Comparison of ENCODE assay signal across 1 cellular context in the genomic region with DNA sequence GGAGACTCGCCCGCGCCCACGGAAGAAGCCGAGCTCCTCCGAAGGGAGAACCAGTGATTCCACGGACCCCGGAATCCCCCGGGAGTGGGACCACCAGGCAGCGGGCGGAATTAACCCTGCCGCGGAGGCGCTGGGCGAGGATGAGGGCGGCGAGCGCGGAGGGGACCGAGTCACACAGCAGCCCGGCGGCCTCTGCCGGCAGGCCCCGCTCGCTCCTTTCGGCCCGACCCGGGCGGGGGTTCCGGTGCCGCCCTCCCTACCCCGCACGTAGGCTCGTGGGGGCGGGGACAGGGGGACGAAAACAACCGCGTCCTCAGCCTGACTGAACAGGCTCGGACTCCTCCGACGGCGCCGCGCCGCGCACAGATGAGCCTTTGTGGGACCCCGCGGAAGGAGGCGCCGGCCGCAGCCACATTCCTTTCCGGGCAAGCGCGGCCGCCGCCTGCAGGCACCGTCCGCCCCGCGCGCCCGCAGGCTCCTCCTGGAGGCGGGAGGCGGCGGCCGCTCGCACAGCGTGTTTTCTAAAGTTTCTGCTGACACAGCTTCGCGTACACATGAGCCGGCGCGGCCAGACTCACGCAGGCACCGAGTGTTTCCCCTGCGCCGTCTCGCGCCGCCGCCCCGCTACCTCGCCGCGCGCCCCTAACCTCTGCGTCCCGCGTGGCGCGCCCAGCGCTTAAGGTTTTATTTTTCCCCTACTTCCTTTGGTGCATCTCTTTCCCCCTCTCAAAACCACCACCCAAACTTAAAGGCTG.
TF ChIP-seq lines count a peak whose summit lies in the region.

No MANE protein-coding gene starts in this region.

TF ChIP-seq in K562, 482 proteins besides CTCF, POLR2A, EP300 and RAD21 (continued from another document and continues in another):
- TF ChIP-seq ELK1 (CRISPR knock-in tag; IDR thresholded peaks at IDR 0.05) (no peak), PCBP2 (IDR thresholded peaks at IDR 0.05; ENCODE audit: low read depth, low read length, poor library complexity, severe bottlenecking) (no peak), CBFA2T3 (IDR thresholded peaks at IDR 0.05) (no peak), MECOM (CRISPR knock-in tag; IDR thresholded peaks at IDR 0.05) (peak; percentile 69; the same call in 1 of the 2 replicates), HMG20A (CRISPR knock-in tag; conservative IDR thresholded peaks at IDR 0.05) (no peak), ZFP1 (CRISPR knock-in tag; IDR thresholded peaks at IDR 0.05) (no peak), MTF1 (CRISPR knock-in tag; IDR thresholded peaks at IDR 0.05; ENCODE audit: borderline replicate concordance) (no peak), BCLAF1 (IDR thresholded peaks at IDR 0.05; ENCODE audit: borderline replicate concordance in 1 of 2, control insufficient read depth in 1 of 2, low read depth in 2 of 2, low read length in 1 of 2) (0 out of 4 replicates have a peak, but pooled peaks of 1 of the 2 experiments have one; percentile 40), SMAD1 (IDR thresholded peaks at IDR 0.05; ENCODE audit: low read depth, low read length, partially characterized antibody) (no peak), GMEB1 (CRISPR knock-in tag; IDR thresholded peaks at IDR 0.05) (peak; percentile 53), ZNF133 (CRISPR knock-in tag; IDR thresholded peaks at IDR 0.05) (no peak), MCM7 (IDR thresholded peaks at IDR 0.05) (no peak), STAG1 (CRISPR knock-in tag; IDR thresholded peaks at IDR 0.05; ENCODE audit: borderline replicate concordance) (no peak), FOXA1 (IDR thresholded peaks at IDR 0.05; ENCODE audit: borderline replicate concordance) (no peak), L3MBTL2 (IDR thresholded peaks at IDR 0.05) (peak; percentile 83), ZNF696 (CRISPR knock-in tag; conservative IDR thresholded peaks at IDR 0.05) (no peak), ZBTB7A (IDR thresholded peaks at IDR 0.05; ENCODE audit: borderline replicate concordance, control insufficient read depth, low read depth, low read length) (peak; percentile 54), HES1 (IDR thresholded peaks at IDR 0.05; ENCODE audit: low read depth) (no peak), THRAP3 (IDR thresholded peaks at IDR 0.05; ENCODE audit: borderline replicate concordance) (no peak), CEBPG (CRISPR knock-in tag; IDR thresholded peaks at IDR 0.05) (no peak), CEBPG (tag; conservative IDR thresholded peaks at IDR 0.05 in 1 of 2, IDR thresholded peaks at IDR 0.05 in 1 of 2) (no peak), ZNF253 (CRISPR knock-in tag; conservative IDR thresholded peaks at IDR 0.05) (no peak), CBFA2T2 (conservative IDR thresholded peaks at IDR 0.05) (no peak), BACH1 (tag; IDR thresholded peaks at IDR 0.05) (no peak), ZNF75A (CRISPR knock-in tag; IDR thresholded peaks at IDR 0.05) (no peak), ZNF224 (CRISPR knock-in tag; IDR thresholded peaks at IDR 0.05) (no peak), CXXC5 (CRISPR knock-in tag; IDR thresholded peaks at IDR 0.05) (peak; percentile 96), HEY1 (CRISPR knock-in tag; IDR thresholded peaks at IDR 0.05; ENCODE audit: borderline replicate concordance) (peak; percentile 55; the same call in 1 of the 2 replicates), E2F4 (CRISPR knock-in tag; IDR thresholded peaks at IDR 0.05; ENCODE audit: low read depth) (no peak), ZNF217 (CRISPR knock-in tag; IDR thresholded peaks at IDR 0.05) (no peak), MEF2D (tag; conservative IDR thresholded peaks at IDR 0.05; ENCODE audit: low read depth) (no peak)
- TF ChIP-seq, protein P1, sequence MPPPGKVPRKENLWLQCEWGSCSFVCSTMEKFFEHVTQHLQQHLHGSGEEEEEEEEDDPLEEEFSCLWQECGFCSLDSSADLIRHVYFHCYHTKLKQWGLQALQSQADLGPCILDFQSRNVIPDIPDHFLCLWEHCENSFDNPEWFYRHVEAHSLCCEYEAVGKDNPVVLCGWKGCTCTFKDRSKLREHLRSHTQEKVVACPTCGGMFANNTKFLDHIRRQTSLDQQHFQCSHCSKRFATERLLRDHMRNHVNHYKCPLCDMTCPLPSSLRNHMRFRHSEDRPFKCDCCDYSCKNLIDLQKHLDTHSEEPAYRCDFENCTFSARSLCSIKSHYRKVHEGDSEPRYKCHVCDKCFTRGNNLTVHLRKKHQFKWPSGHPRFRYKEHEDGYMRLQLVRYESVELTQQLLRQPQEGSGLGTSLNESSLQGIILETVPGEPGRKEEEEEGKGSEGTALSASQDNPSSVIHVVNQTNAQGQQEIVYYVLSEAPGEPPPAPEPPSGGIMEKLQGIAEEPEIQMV (tag; conservative IDR thresholded peaks at IDR 0.05; ENCODE audit: low read depth), result no peak
- TF ChIP-seq, protein P2, sequence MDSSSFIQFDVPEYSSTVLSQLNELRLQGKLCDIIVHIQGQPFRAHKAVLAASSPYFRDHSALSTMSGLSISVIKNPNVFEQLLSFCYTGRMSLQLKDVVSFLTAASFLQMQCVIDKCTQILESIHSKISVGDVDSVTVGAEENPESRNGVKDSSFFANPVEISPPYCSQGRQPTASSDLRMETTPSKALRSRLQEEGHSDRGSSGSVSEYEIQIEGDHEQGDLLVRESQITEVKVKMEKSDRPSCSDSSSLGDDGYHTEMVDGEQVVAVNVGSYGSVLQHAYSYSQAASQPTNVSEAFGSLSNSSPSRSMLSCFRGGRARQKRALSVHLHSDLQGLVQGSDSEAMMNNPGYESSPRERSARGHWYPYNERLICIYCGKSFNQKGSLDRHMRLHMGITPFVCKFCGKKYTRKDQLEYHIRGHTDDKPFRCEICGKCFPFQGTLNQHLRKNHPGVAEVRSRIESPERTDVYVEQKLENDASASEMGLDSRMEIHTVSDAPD (CRISPR knock-in tag; IDR thresholded peaks at IDR 0.05), result no peak
- TF ChIP-seq, protein P3, sequence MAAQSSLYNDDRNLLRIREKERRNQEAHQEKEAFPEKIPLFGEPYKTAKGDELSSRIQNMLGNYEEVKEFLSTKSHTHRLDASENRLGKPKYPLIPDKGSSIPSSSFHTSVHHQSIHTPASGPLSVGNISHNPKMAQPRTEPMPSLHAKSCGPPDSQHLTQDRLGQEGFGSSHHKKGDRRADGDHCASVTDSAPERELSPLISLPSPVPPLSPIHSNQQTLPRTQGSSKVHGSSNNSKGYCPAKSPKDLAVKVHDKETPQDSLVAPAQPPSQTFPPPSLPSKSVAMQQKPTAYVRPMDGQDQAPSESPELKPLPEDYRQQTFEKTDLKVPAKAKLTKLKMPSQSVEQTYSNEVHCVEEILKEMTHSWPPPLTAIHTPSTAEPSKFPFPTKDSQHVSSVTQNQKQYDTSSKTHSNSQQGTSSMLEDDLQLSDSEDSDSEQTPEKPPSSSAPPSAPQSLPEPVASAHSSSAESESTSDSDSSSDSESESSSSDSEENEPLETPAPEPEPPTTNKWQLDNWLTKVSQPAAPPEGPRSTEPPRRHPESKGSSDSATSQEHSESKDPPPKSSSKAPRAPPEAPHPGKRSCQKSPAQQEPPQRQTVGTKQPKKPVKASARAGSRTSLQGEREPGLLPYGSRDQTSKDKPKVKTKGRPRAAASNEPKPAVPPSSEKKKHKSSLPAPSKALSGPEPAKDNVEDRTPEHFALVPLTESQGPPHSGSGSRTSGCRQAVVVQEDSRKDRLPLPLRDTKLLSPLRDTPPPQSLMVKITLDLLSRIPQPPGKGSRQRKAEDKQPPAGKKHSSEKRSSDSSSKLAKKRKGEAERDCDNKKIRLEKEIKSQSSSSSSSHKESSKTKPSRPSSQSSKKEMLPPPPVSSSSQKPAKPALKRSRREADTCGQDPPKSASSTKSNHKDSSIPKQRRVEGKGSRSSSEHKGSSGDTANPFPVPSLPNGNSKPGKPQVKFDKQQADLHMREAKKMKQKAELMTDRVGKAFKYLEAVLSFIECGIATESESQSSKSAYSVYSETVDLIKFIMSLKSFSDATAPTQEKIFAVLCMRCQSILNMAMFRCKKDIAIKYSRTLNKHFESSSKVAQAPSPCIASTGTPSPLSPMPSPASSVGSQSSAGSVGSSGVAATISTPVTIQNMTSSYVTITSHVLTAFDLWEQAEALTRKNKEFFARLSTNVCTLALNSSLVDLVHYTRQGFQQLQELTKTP (IDR thresholded peaks at IDR 0.05; ENCODE audit: low read depth in 1 of 2, partially characterized antibody in 2 of 2), result peak in 1 of 2 experiments; percentile 59
